15 cellular contexts compared by ENCODE assay signal in the genomic region with DNA sequence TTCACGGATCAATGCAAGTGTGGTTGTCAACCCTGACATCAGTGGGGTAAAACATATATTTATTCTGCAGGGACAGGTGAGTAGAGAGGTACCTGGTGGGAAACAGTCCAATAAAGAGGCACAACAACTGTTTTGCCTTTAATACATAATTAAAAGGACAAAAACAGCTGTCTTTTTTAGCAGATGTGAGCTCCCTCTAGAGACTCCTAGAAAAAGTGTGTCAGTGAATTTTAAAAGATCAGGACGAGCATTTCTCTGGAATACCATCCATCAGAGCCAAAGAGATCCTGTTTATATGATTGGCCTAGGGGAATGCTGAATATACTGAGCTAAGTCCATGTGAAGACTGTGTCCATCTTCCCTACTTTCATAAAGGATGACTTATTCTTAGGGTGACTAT. TPM values are rescaled to one million over a fixed set of nuclear protein-coding genes. Genes with fewer than 3 reads are reported as not detected.
A peak's percentile ranks its signal among the peaks of the same experiment; 100 is the strongest.
DNase-seq lines count a peak whose midpoint lies in the region; ATAC-seq and TF ChIP-seq lines count a peak whose summit lies in the region.
"Had no signal": no experiment of that assay in that cellular context is flagged by ENCODE, and none has a peak within 500 bp of the region (broad histone marks: within the 10 kb centered on the region; RNA-seq: fewer than 3 reads in every experiment).

No MANE protein-coding gene starts in this region.

- DNase-seq in HCT116 (ENCODE audit: low read depth, low spot score) (no peak), WTC11 (ENCODE audit: low spot score) (no peak), fibroblast of pulmonary artery (ENCODE audit: low read depth) (no peak), sigmoid colon (no peak), sciatic nerve (ENCODE audit: low spot score) (no peak)
- DNase-seq in stimulated activated CD8-positive, alpha-beta memory T cell treated with anti-CD3 and anti-CD28 coated beads, Interleukin-4, amount 100 ng/mL, for 48 hours = no peak
- DNase-seq: BE2C; CD4-positive, alpha-beta memory T cell; DMS153; GDM1; Kasumi-1; NCI-H1105; NCI-H2171 treated with DMSO at 0.1 percent for 48 hours; SJCRH30 had no signal

- H3K36me3 ChIP-seq in HCT116 (ENCODE audit: control insufficient read depth in 1 of 2, insufficient read depth in 2 of 2, low read length in 2 of 2) (no peaks in the 10 kb centered on the region), sigmoid colon (no peaks in the 10 kb centered on the region)
- H3K36me3 ChIP-seq: BE2C, SJCRH30 had no signal

- H3K9me3 ChIP-seq in HCT116 (ENCODE audit: control insufficient read depth in 1 of 2, insufficient read depth in 1 of 2, low read depth in 1 of 2, low read length in 2 of 2) (no peaks in the 10 kb centered on the region), sigmoid colon (no peaks in the 10 kb centered on the region)
- H3K9me3 ChIP-seq: BE2C, SJCRH30 had no signal

- RAD21 ChIA-PET in HCT116 (lab: Charles Lee; ENCODE audit: low non-redundant PET in 1 of 2, low total read pairs in 2 of 2, uncharacterized antibody in 2 of 2, unreplicated experiment in 2 of 2) = no interaction called here

- no peak for TF ChIP-seq POLR2A in HCT116 (IDR thresholded peaks at IDR 0.05; ENCODE audit: borderline replicate concordance, extremely low read depth, insufficient read depth, insufficient read length)
- TF ChIP-seq POLR2A in sigmoid colon (IDR thresholded peaks at IDR 0.05) = no peak

- TF ChIP-seq CTCF in HCT116 (IDR thresholded peaks at IDR 0.05 in 2 of 3, conservative IDR thresholded peaks at IDR 0.05 in 1 of 3; ENCODE audit: borderline replicate concordance in 1 of 3, insufficient read depth in 1 of 3, low read depth in 2 of 3, low read length in 2 of 3) = peak; percentile 8 to 30 (median 15); a peak in 2 of 6 replicates
- no peak for TF ChIP-seq CTCF in WTC11 (IDR thresholded peaks at IDR 0.05)
- peak; percentile 17 for TF ChIP-seq CTCF in fibroblast of pulmonary artery (IDR thresholded peaks at IDR 0.05; ENCODE audit: low read length, missing control alignments)
- TF ChIP-seq CTCF in sigmoid colon (IDR thresholded peaks at IDR 0.05) = no peak

- H3K4me3 ChIP-seq in HCT116 (replicated peaks in 1 of 2; ENCODE audit: low read depth in 1 of 2, low read length in 2 of 2) (no peak overlapping the region), fibroblast of pulmonary artery (replicated peaks; ENCODE audit: low read depth, low read length) (no peak overlapping the region), sigmoid colon (no peak overlapping the region)
- H3K4me3 ChIP-seq: SJCRH30 had no signal

- no peak overlapping the region for H2AFZ ChIP-seq in HCT116 (ENCODE audit: low read depth, low read length, poor library complexity, severe bottlenecking)

- no peak overlapping the region for H3K9ac ChIP-seq in HCT116 (ENCODE audit: low read length)

- 83 to 88% methylated on average over 2 of the region's 2 CpGs for WGBS in sigmoid colon, 2 donors

- CTCF ChIA-PET in HCT116 (lab: Charles Lee) (interaction anchor here (0.6 to 1.4 kb wide), 3 partner anchors 13 to 295 kb away, joined by 3 to 7 read pairs (median 4); no protein-coding TSS in a partner anchor), WTC11 (lab: Charles Lee) (interaction anchor here (0.8 to 1.4 kb wide), 2 partner anchors 9 to 10 kb away, joined by 3 to 5 read pairs; no protein-coding TSS in a partner anchor)

- H3K9me3 Mint-ChIP-seq in WTC11 = no peaks in the 10 kb centered on the region
- H3K9me3 Mint-ChIP-seq: CD4-positive, alpha-beta memory T cell had no signal

- POLR2A ChIA-PET in HCT116 (lab: Charles Lee) = no interaction called here
- POLR2A ChIA-PET in WTC11 (lab: Charles Lee) = no interaction called here

- no peaks in the 10 kb centered on the region for H3K27me3 Mint-ChIP-seq in WTC11 (ENCODE audit: low read depth)

- no peak overlapping the region for H3K27ac ChIP-seq in HCT116 (ENCODE audit: low read depth, low read length)
- no peak overlapping the region for H3K27ac ChIP-seq in sigmoid colon
- H3K27ac ChIP-seq: SJCRH30 had no signal

- H3K4me1 ChIP-seq in HCT116 (ENCODE audit: control insufficient read depth in 1 of 2, insufficient read depth in 2 of 2, low read length in 2 of 2) (no peaks in the 10 kb centered on the region), sigmoid colon (no peaks in the 10 kb centered on the region)
- H3K4me1 ChIP-seq: BE2C, SJCRH30 had no signal

- no peaks in the 10 kb centered on the region for H3K9me2 ChIP-seq in HCT116 (ENCODE audit: insufficient read depth)

- peak; percentile 16; the same call in 1 of the 2 replicates for TF ChIP-seq RAD21 in HCT116 (IDR thresholded peaks at IDR 0.05; ENCODE audit: low read depth)

- no peak overlapping the region for H3K4me3 Mint-ChIP-seq in WTC11
- H3K4me3 Mint-ChIP-seq: CD4-positive, alpha-beta memory T cell had no signal

- H3K79me2 ChIP-seq in HCT116 (ENCODE audit: insufficient read depth, low read length) = no peaks in the 10 kb centered on the region

- TF ChIP-seq EP300 in sigmoid colon (IDR thresholded peaks at IDR 0.05) = no peak

- ATAC-seq in HCT116 (no peak), WTC11 (peak; percentile 51; the same call in 1 of the 2 replicates), GM18907 (IDR thresholded peaks at IDR 0.05; ENCODE audit: unreplicated experiment) (no peak), sciatic nerve (no peak)

- H3K4me1 Mint-ChIP-seq in WTC11 = peaks cover 20% of the 10 kb centered on the region
- H3K4me1 Mint-ChIP-seq: CD4-positive, alpha-beta memory T cell had no signal

- no peaks in the 10 kb centered on the region for H4K20me1 ChIP-seq in HCT116 (ENCODE audit: insufficient read depth)

- BruUV-seq in HCT116 (replicated peaks; lab: Mats Ljungman, UMichigan) = no TSS peak

- H3K36me3 Mint-ChIP-seq in WTC11 = no peaks in the 10 kb centered on the region
- H3K36me3 Mint-ChIP-seq: CD4-positive, alpha-beta memory T cell had no signal

- intact Hi-C loops in HCT116 (cut with micrococcal nuclease) (no loop called here), sigmoid colon (cut with DNase I) (no loop called here), sciatic nerve (cut with DNase I) (no loop called here)

- no peaks in the 10 kb centered on the region for H3K27me3 ChIP-seq in HCT116 (ENCODE audit: insufficient read depth, low read length)
- H3K27me3 ChIP-seq in sigmoid colon = no peaks in the 10 kb centered on the region
- H3K27me3 ChIP-seq: BE2C, SJCRH30 had no signal

- no peak overlapping the region for H3K27ac Mint-ChIP-seq in WTC11
- H3K27ac Mint-ChIP-seq: CD4-positive, alpha-beta memory T cell had no signal

- no peak overlapping the region for H3K4me2 ChIP-seq in HCT116 (ENCODE audit: low read length)

TF ChIP-seq in HCT116, 20 proteins besides CTCF, POLR2A, EP300 and RAD21:
- TF ChIP-seq ELF1 (IDR thresholded peaks at IDR 0.05; ENCODE audit: borderline replicate concordance, low read depth) = no peak

TF ChIP-seq in WTC11, 78 proteins besides CTCF, POLR2A, EP300 and RAD21 (continues in another document):
- TF ChIP-seq TEAD4 (CRISPR knock-in tag; IDR thresholded peaks at IDR 0.05) = no peak
- TF ChIP-seq, protein P1, sequence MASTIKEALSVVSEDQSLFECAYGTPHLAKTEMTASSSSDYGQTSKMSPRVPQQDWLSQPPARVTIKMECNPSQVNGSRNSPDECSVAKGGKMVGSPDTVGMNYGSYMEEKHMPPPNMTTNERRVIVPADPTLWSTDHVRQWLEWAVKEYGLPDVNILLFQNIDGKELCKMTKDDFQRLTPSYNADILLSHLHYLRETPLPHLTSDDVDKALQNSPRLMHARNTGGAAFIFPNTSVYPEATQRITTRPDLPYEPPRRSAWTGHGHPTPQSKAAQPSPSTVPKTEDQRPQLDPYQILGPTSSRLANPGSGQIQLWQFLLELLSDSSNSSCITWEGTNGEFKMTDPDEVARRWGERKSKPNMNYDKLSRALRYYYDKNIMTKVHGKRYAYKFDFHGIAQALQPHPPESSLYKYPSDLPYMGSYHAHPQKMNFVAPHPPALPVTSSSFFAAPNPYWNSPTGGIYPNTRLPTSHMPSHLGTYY (CRISPR knock-in tag; IDR thresholded peaks at IDR 0.05) = no peak
- TF ChIP-seq, protein P2, sequence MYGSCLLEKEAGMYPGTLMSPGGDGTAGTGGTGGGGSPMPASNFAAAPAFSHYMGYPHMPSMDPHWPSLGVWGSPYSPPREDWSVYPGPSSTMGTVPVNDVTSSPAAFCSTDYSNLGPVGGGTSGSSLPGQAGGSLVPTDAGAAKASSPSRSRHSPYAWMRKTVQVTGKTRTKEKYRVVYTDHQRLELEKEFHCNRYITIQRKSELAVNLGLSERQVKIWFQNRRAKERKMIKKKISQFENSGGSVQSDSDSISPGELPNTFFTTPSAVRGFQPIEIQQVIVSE (CRISPR knock-in tag; IDR thresholded peaks at IDR 0.05; ENCODE audit: borderline replicate concordance) = no peak
- TF ChIP-seq, protein P3, sequence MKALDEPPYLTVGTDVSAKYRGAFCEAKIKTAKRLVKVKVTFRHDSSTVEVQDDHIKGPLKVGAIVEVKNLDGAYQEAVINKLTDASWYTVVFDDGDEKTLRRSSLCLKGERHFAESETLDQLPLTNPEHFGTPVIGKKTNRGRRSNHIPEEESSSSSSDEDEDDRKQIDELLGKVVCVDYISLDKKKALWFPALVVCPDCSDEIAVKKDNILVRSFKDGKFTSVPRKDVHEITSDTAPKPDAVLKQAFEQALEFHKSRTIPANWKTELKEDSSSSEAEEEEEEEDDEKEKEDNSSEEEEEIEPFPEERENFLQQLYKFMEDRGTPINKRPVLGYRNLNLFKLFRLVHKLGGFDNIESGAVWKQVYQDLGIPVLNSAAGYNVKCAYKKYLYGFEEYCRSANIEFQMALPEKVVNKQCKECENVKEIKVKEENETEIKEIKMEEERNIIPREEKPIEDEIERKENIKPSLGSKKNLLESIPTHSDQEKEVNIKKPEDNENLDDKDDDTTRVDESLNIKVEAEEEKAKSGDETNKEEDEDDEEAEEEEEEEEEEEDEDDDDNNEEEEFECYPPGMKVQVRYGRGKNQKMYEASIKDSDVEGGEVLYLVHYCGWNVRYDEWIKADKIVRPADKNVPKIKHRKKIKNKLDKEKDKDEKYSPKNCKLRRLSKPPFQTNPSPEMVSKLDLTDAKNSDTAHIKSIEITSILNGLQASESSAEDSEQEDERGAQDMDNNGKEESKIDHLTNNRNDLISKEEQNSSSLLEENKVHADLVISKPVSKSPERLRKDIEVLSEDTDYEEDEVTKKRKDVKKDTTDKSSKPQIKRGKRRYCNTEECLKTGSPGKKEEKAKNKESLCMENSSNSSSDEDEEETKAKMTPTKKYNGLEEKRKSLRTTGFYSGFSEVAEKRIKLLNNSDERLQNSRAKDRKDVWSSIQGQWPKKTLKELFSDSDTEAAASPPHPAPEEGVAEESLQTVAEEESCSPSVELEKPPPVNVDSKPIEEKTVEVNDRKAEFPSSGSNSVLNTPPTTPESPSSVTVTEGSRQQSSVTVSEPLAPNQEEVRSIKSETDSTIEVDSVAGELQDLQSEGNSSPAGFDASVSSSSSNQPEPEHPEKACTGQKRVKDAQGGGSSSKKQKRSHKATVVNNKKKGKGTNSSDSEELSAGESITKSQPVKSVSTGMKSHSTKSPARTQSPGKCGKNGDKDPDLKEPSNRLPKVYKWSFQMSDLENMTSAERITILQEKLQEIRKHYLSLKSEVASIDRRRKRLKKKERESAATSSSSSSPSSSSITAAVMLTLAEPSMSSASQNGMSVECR (CRISPR knock-in tag; IDR thresholded peaks at IDR 0.05; ENCODE audit: borderline replicate concordance) = no peak

RNA-seq across cellular contexts. Expression of a gene that starts 58.3 kb away (rescaled TPM):
- total RNA-seq in HCT116 (2021; ENCODE audit: unreplicated experiment) (12.9 TPM), WTC11 (2021) (3.8 to 5.3 TPM (median 4.1 TPM) in 3 replicates), sigmoid colon (10 to 100 TPM in 1 of 4 donors, 1 to 10 TPM in 3; 3.5 to 12.1 (median 8.0) TPM), sciatic nerve (11.9 TPM)
- polyA plus RNA-seq in HCT116 (2012) = 8.4 and 8.5 TPM in 2 replicates
- 1 to 10 TPM; 6.0 to 7.9 (median 6.4) TPM for polyA plus RNA-seq in sigmoid colon
- polyA plus RNA-seq: CD4-positive, alpha-beta memory T cell had no signal

Comparison
In these comparisons a context has a peak if more than half of its experiments do, and no peak if none do; other contexts are left out.
1. CTCF ChIP-seq: peak in HCT116 (3 of 3) and fibroblast of pulmonary artery (single experiment); none in WTC11 (single experiment) and sigmoid colon (0 of 4).